In genomic region chr17:44323359-44324091, GRCh38 we compare ENCODE assay signal across 1 cellular context.
TF ChIP-seq lines count a peak whose summit lies in the region.

No MANE protein-coding gene starts in this region.

TF ChIP-seq in HepG2, 621 proteins besides CTCF, POLR2A, EP300 and RAD21 (continues in another document):
- TF ChIP-seq ZNF792 (CRISPR knock-in tag; IDR thresholded peaks at IDR 0.05) (no peak), THAP11 (CRISPR knock-in tag; IDR thresholded peaks at IDR 0.05) (no peak), ZBTB39 (CRISPR knock-in tag; IDR thresholded peaks at IDR 0.05) (no peak), ZNF564 (CRISPR knock-in tag; IDR thresholded peaks at IDR 0.05) (0 out of 2 replicates have a peak, but pooled peaks have one; percentile 15), ZNF724P (CRISPR knock-in tag; IDR thresholded peaks at IDR 0.05; ENCODE audit: borderline replicate concordance) (0 out of 2 replicates have a peak, but pooled peaks have one; percentile 34), IKZF4 (CRISPR knock-in tag; IDR thresholded peaks at IDR 0.05; ENCODE audit: borderline replicate concordance, low read depth, not compliant biosample characterization) (peak; percentile 22), REXO4 (CRISPR knock-in tag; IDR thresholded peaks at IDR 0.05; ENCODE audit: borderline replicate concordance) (no peak), ATF4 (CRISPR knock-in tag; IDR thresholded peaks at IDR 0.05) (peak in 1 of 2 experiments; percentile 47; a peak in 1 of 4 replicates), ARID3A (IDR thresholded peaks at IDR 0.05; ENCODE audit: low read depth, low read length) (no peak), ZNF414 (CRISPR knock-in tag; IDR thresholded peaks at IDR 0.05) (peak; percentile 86; the same call in 1 of the 2 replicates), HOXA5 (CRISPR knock-in tag; IDR thresholded peaks at IDR 0.05) (no peak), KDM6A (CRISPR knock-in tag; IDR thresholded peaks at IDR 0.05; ENCODE audit: low read depth) (no peak), GATA4 (IDR thresholded peaks at IDR 0.05; ENCODE audit: borderline replicate concordance, low read depth) (no peak), ZNF431 (CRISPR knock-in tag; IDR thresholded peaks at IDR 0.05; ENCODE audit: borderline replicate concordance, low read depth) (no peak), NR2F6 (IDR thresholded peaks at IDR 0.05) (no peak), NR2F6 (CRISPR knock-in tag; IDR thresholded peaks at IDR 0.05) (no peak), ESRRA (CRISPR knock-in tag; IDR thresholded peaks at IDR 0.05; ENCODE audit: low read depth) (0 out of 2 replicates have a peak, but pooled peaks have one; percentile 35), ZEB1 (IDR thresholded peaks at IDR 0.05; ENCODE audit: insufficient replicate concordance, low read depth) (peak; percentile 9), ZIK1 (CRISPR knock-in tag; IDR thresholded peaks at IDR 0.05; ENCODE audit: borderline replicate concordance, low read depth) (no peak), HINFP (CRISPR knock-in tag; IDR thresholded peaks at IDR 0.05; ENCODE audit: low read depth) (peak; percentile 52), ARID2 (CRISPR knock-in tag; IDR thresholded peaks at IDR 0.05; ENCODE audit: borderline replicate concordance) (no peak), MXI1 (IDR thresholded peaks at IDR 0.05; ENCODE audit: borderline replicate concordance, low read depth, low read length) (no peak), YY1 (IDR thresholded peaks at IDR 0.05; ENCODE audit: insufficient read depth, insufficient replicate concordance, low read depth, low read length) (peak; percentile 54), ZFYVE20 (CRISPR knock-in tag; IDR thresholded peaks at IDR 0.05; ENCODE audit: borderline replicate concordance, low read depth) (0 out of 2 replicates have a peak, but pooled peaks have one; percentile 22), NBN (conservative IDR thresholded peaks at IDR 0.05) (no peak), PITX1 (CRISPR knock-in tag; IDR thresholded peaks at IDR 0.05) (peak; percentile 28; the same call in 1 of the 2 replicates), AGO2 (optimal IDR thresholded peaks at IDR 0.05; ENCODE audit: low read depth, low read length) (no peak), MTF2 (CRISPR knock-in tag; IDR thresholded peaks at IDR 0.05; ENCODE audit: borderline replicate concordance) (0 out of 2 replicates have a peak, but pooled peaks have one; percentile 78), SMAD1 (CRISPR knock-in tag; IDR thresholded peaks at IDR 0.05; ENCODE audit: borderline replicate concordance, low read depth) (no peak), PATZ1 (CRISPR knock-in tag; IDR thresholded peaks at IDR 0.05) (no peak), ZNF883 (CRISPR knock-in tag; IDR thresholded peaks at IDR 0.05; ENCODE audit: not compliant biosample characterization) (peak; percentile 4), NFAT5 (CRISPR knock-in tag; IDR thresholded peaks at IDR 0.05) (no peak), TOE1 (CRISPR knock-in tag; IDR thresholded peaks at IDR 0.05) (no peak), ZSCAN31 (CRISPR knock-in tag; IDR thresholded peaks at IDR 0.05; ENCODE audit: low read depth) (no peak), SOX13 (IDR thresholded peaks at IDR 0.05) (no peak), SOX13 (CRISPR knock-in tag; conservative IDR thresholded peaks at IDR 0.05 in 1 of 2, IDR thresholded peaks at IDR 0.05 in 1 of 2) (no peak), CENPT (CRISPR knock-in tag; IDR thresholded peaks at IDR 0.05; ENCODE audit: low read depth) (no peak), GABPA (IDR thresholded peaks at IDR 0.05; ENCODE audit: low read depth, low read length) (no peak), GABPA (CRISPR knock-in tag; IDR thresholded peaks at IDR 0.05; ENCODE audit: low read depth) (no peak), PRDM15 (CRISPR knock-in tag; IDR thresholded peaks at IDR 0.05) (no peak), ZNF615 (CRISPR knock-in tag; IDR thresholded peaks at IDR 0.05; ENCODE audit: borderline replicate concordance) (0 out of 2 replicates have a peak, but pooled peaks have one; percentile 43), NAIF1 (CRISPR knock-in tag; IDR thresholded peaks at IDR 0.05; ENCODE audit: borderline replicate concordance) (peak; percentile 69; the same call in 1 of the 2 replicates), ZNF333 (CRISPR knock-in tag; IDR thresholded peaks at IDR 0.05; ENCODE audit: borderline replicate concordance) (no peak), ZNF713 (CRISPR knock-in tag; IDR thresholded peaks at IDR 0.05) (0 out of 2 replicates have a peak, but pooled peaks have one; percentile 7)
